34 cellular contexts compared by ENCODE assay signal in genomic region chr10:84226616-84227015, GRCh38. TPM values are rescaled to one million over a fixed set of nuclear protein-coding genes. Genes with fewer than 3 reads are reported as not detected.
"Had no signal": no experiment of that assay in that cellular context is flagged by ENCODE, and none has a peak within 500 bp of the region (broad histone marks: within the 10 kb centered on the region; RNA-seq: fewer than 3 reads in every experiment).

No MANE protein-coding gene starts in this region.

- H3K9me3 Mint-ChIP-seq: dendritic cell treated with granulocyte-macrophage colony-stimulating factor and Interleukin-4, amounts not matched to agents 40 ng/mL and 50 ng/mL, for 4 days; effector memory CD8-positive, alpha-beta T cell; endodermal cell; mesothelial cell of epicardium had no signal

- H3K36me3 Mint-ChIP-seq: mesothelial cell of epicardium, naive B cell had no signal

- ATAC-seq: effector memory CD8-positive, alpha-beta T cell; esophagus mucosa; gastrocnemius medialis; heart right ventricle; left cardiac atrium; left lung; left ventricle myocardium superior; lower lobe of right lung; mucosa of descending colon had no signal

- FAIRE-seq: endometrium, islet of Langerhans, keratinocyte had no signal

- H3K4me1 ChIP-seq: colonic mucosa, esophagus squamous epithelium, gastrocnemius medialis, heart right ventricle, left lung, lower lobe of right lung had no signal

- H3K4me3 ChIP-seq: colonic mucosa, esophagus squamous epithelium, gastrocnemius medialis, heart right ventricle, left lung, lower lobe of right lung, mucosa of descending colon had no signal

- H3K27me3 ChIP-seq: colonic mucosa, gastrocnemius medialis had no signal

- H3K27ac Mint-ChIP-seq: dendritic cell treated with granulocyte-macrophage colony-stimulating factor and Interleukin-4, amounts not matched to agents 40 ng/mL and 50 ng/mL, for 4 days; effector memory CD8-positive, alpha-beta T cell; endodermal cell; mesothelial cell of epicardium had no signal

- H3K4me1 Mint-ChIP-seq: endodermal cell, mesothelial cell of epicardium, naive B cell had no signal

- DNase-seq: colonic mucosa; cortex of kidney; effector CD8-positive, alpha-beta T cell; effector memory CD8-positive, alpha-beta T cell; endodermal cell; erythroblast; esophagus squamous epithelium; foreskin fibroblast; foreskin melanocyte; gastrocnemius medialis; glutamatergic neuron; head of caudate nucleus; heart right ventricle; hippocampal formation; left cardiac atrium; left lung; left ventricle myocardium superior; lower lobe of right lung; mesenchymal stem cell; mucosa of descending colon; naive B cell had no signal

- H3K36me3 ChIP-seq: colonic mucosa, esophagus squamous epithelium, gastrocnemius medialis, heart right ventricle, left lung, lower lobe of right lung had no signal

- H3K9me3 ChIP-seq: colonic mucosa, esophagus squamous epithelium, gastrocnemius medialis, heart right ventricle, left lung, lower lobe of right lung, mucosa of descending colon had no signal

- H3K27ac ChIP-seq: colonic mucosa, epithelial cell of prostate, esophagus squamous epithelium, gastrocnemius medialis, heart right ventricle, left lung, lower lobe of right lung had no signal

- H3K4me3 Mint-ChIP-seq: dendritic cell treated with granulocyte-macrophage colony-stimulating factor and Interleukin-4, amounts not matched to agents 40 ng/mL and 50 ng/mL, for 4 days; effector memory CD8-positive, alpha-beta T cell; endodermal cell; mesothelial cell of epicardium; naive B cell had no signal

RNA-seq across cellular contexts. Expression of gene LRIT2, which starts 1.3 kb away (rescaled TPM):
- total RNA-seq: colonic mucosa, dermis microvascular lymphatic vessel endothelial cell, endodermal cell, esophagus mucosa, esophagus squamous epithelium, gastrocnemius medialis, glomerular endothelial cell, heart right ventricle, kidney epithelial cell, left lung, left ventricle myocardium superior, lower lobe of right lung, lung microvascular endothelial cell, mesenteric fat pad, mesothelial cell of epicardium, mucosa of descending colon, myocyte had no signal

RNA-seq across cellular contexts. Expression of gene LRIT1, which starts 14.7 kb away (rescaled TPM):
- total RNA-seq: colonic mucosa, dermis microvascular lymphatic vessel endothelial cell, esophagus mucosa, gastrocnemius medialis, glomerular endothelial cell, kidney epithelial cell, left cardiac atrium, left lung, left ventricle myocardium superior, lower lobe of right lung, lung microvascular endothelial cell, mesenteric fat pad, mesothelial cell of epicardium, mucosa of descending colon had no signal

RNA-seq across cellular contexts. Expression of gene RGR, which starts 18.2 kb away (rescaled TPM):
- total RNA-seq: colonic mucosa, dermis microvascular lymphatic vessel endothelial cell, endodermal cell, esophagus mucosa, glomerular endothelial cell, kidney epithelial cell, left lung, lower lobe of right lung, lung microvascular endothelial cell, mesenteric fat pad, mesothelial cell of epicardium, mucosa of descending colon had no signal

RNA-seq across cellular contexts. Expression of gene GPR15LG, which starts 53.0 kb away (rescaled TPM):
- total RNA-seq: dermis microvascular lymphatic vessel endothelial cell, endodermal cell, glomerular endothelial cell, heart right ventricle, kidney epithelial cell, left cardiac atrium, left lung, left ventricle myocardium superior, lower lobe of right lung, lung microvascular endothelial cell, mesenteric fat pad, mesothelial cell of epicardium, myocyte had no signal
